1 cellular context compared by ENCODE assay signal in genomic region chrX:21166302-21166982, GRCh38.
TF ChIP-seq lines count a peak whose summit lies in the region.

No MANE protein-coding gene starts in this region.

TF ChIP-seq in GM23338, 12 proteins besides CTCF, POLR2A, EP300 and RAD21 (continued from another document):
- TF ChIP-seq ZNF462 (CRISPR knock-in tag; IDR thresholded peaks at IDR 0.05): no peak
- no peak for TF ChIP-seq ZNF114 (CRISPR knock-in tag; IDR thresholded peaks at IDR 0.05)
- no peak for TF ChIP-seq POLR2AphosphoS5 (IDR thresholded peaks at IDR 0.05; ENCODE audit: low read depth)
- TF ChIP-seq EZH2 (IDR thresholded peaks at IDR 0.05; ENCODE audit: low read depth, unreplicated experiment): no peak
